In the genomic region with DNA sequence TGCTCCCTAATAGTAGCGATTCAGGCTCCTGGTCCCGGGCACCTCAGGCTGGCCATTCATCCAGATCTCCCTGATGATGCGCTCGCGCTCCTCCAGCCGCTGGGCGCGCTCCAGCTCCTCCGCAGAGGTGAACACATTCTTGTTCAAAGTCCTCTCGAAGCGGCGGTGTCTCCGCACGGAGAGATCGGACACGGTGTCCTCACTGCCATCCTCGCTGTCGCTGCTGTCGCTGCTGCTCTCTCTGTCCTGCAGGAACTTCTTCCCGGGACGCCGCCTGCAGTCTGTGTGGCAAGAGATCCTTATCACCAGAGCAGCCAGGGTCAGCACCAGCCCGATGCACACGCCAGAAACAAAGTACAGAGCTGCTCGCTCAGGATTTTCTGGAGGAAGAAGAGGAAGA, we compare ENCODE assay signal across 22 cellular contexts.
"Had no signal": no experiment of that assay in that cellular context is flagged by ENCODE, and none has a peak within 500 bp of the region (broad histone marks: within the 10 kb centered on the region; RNA-seq: fewer than 3 reads in every experiment).

No MANE protein-coding gene starts in this region.

- H3K4me1 Mint-ChIP-seq: activated CD4-positive, alpha-beta T cell treated with anti-CD3 and anti-CD28 coated beads, Interleukin-2, amount 10 ng/mL, durations not matched to agents 7 days and 5 days; brain; stimulated activated naive CD8-positive, alpha-beta T cell treated with anti-CD3 and anti-CD28 coated beads, Interleukin-15, amount 100 ng/mL, for 72 hours had no signal

- DNase-seq: activated CD4-positive, alpha-beta T cell treated with anti-CD3 and anti-CD28 coated beads, Interleukin-2, amount 10 ng/mL, durations not matched to agents 7 days and 5 days; activated CD8-positive, alpha-beta T cell treated with anti-CD3 and anti-CD28 coated beads, Interleukin-2, amount 10 ng/mL, durations not matched to agents 7 days and 5 days; activated naive CD4-positive, alpha-beta T cell treated with anti-CD3 and anti-CD28 coated beads for 36 hours; activated T-cell treated with anti-CD3 and anti-CD28 coated beads, Interleukin-2, amount 50 U/mL, for 4 hours; anterior cingulate cortex; caudate nucleus; erythroblast; foreskin melanocyte; glutamatergic neuron; hippocampal formation; stimulated activated CD4-positive, alpha-beta T cell treated with anti-CD3 and anti-CD28 coated beads, Interleukin-2, amount 100 ng/mL, for 48 hours; stimulated activated naive CD8-positive, alpha-beta T cell treated with anti-CD3 and anti-CD28 coated beads, Interleukin-15, amount 100 ng/mL, for 72 hours; transverse colon had no signal

- ATAC-seq: activated CD8-positive, alpha-beta T cell treated with anti-CD3 and anti-CD28 coated beads, Interleukin-2, amount 10 ng/mL, durations not matched to agents 7 days and 5 days; activated T-cell treated with anti-CD3 and anti-CD28 coated beads, Interleukin-2, amount 50 U/mL, for 4 hours; stimulated activated naive CD8-positive, alpha-beta T cell treated with anti-CD3 and anti-CD28 coated beads, Interleukin-15, amount 100 ng/mL, for 72 hours had no signal

- H3K27ac Mint-ChIP-seq: activated CD4-positive, alpha-beta T cell treated with anti-CD3 and anti-CD28 coated beads, Interleukin-2, amount 10 ng/mL, durations not matched to agents 7 days and 5 days; activated CD8-positive, alpha-beta T cell treated with anti-CD3 and anti-CD28 coated beads, Interleukin-2, amount 10 ng/mL, durations not matched to agents 7 days and 5 days; activated naive CD4-positive, alpha-beta T cell treated with anti-CD3 and anti-CD28 coated beads for 36 hours; progenitor cell of endocrine pancreas; stimulated activated naive CD8-positive, alpha-beta T cell treated with anti-CD3 and anti-CD28 coated beads, Interleukin-15, amount 100 ng/mL, for 72 hours; T-helper 2 cell treated with Interferon-gamma antibody and Interleukin-4, amounts not matched to agents 5 μg/mL and 100 μg/mL, for 36 hours had no signal

- H3K27ac ChIP-seq: dorsolateral prefrontal cortex, right atrium auricular region, skin epidermis, suprapubic skin, transverse colon had no signal

- H3K36me3 ChIP-seq: right atrium auricular region, suprapubic skin, transverse colon had no signal

- H3K4me3 ChIP-seq: dorsolateral prefrontal cortex, right atrium auricular region, skin epidermis, suprapubic skin, transverse colon had no signal

- H3K9me3 ChIP-seq: right atrium auricular region, suprapubic skin, transverse colon had no signal

- FAIRE-seq: colon, islet of Langerhans had no signal

- H3K9me3 Mint-ChIP-seq: activated CD4-positive, alpha-beta T cell treated with anti-CD3 and anti-CD28 coated beads, Interleukin-2, amount 10 ng/mL, durations not matched to agents 7 days and 5 days; activated naive CD4-positive, alpha-beta T cell treated with anti-CD3 and anti-CD28 coated beads for 36 hours; activated T-cell treated with anti-CD3 and anti-CD28 coated beads, Interleukin-2, amount 50 U/mL, for 4 hours; stimulated activated naive CD8-positive, alpha-beta T cell treated with anti-CD3 and anti-CD28 coated beads, Interleukin-15, amount 100 ng/mL, for 72 hours; T-helper 2 cell treated with Interferon-gamma antibody and Interleukin-4, amounts not matched to agents 5 μg/mL and 100 μg/mL, for 36 hours had no signal

- H3K27me3 ChIP-seq: right atrium auricular region, suprapubic skin, transverse colon had no signal

- H3K36me3 Mint-ChIP-seq: brain had no signal

- H3K4me1 ChIP-seq: right atrium auricular region, suprapubic skin, transverse colon had no signal

- H3K4me3 Mint-ChIP-seq: activated CD4-positive, alpha-beta T cell treated with anti-CD3 and anti-CD28 coated beads, Interleukin-2, amount 10 ng/mL, durations not matched to agents 7 days and 5 days; activated CD8-positive, alpha-beta T cell treated with anti-CD3 and anti-CD28 coated beads, Interleukin-2, amount 10 ng/mL, durations not matched to agents 7 days and 5 days; activated naive CD4-positive, alpha-beta T cell treated with anti-CD3 and anti-CD28 coated beads for 36 hours; activated T-cell treated with anti-CD3 and anti-CD28 coated beads, Interleukin-2, amount 50 U/mL, for 4 hours; brain; stimulated activated naive CD8-positive, alpha-beta T cell treated with anti-CD3 and anti-CD28 coated beads, Interleukin-15, amount 100 ng/mL, for 72 hours; T-helper 2 cell treated with Interferon-gamma antibody and Interleukin-4, amounts not matched to agents 5 μg/mL and 100 μg/mL, for 36 hours had no signal
